Comparison of ENCODE assay signal across 8 cellular contexts in the genomic region with DNA sequence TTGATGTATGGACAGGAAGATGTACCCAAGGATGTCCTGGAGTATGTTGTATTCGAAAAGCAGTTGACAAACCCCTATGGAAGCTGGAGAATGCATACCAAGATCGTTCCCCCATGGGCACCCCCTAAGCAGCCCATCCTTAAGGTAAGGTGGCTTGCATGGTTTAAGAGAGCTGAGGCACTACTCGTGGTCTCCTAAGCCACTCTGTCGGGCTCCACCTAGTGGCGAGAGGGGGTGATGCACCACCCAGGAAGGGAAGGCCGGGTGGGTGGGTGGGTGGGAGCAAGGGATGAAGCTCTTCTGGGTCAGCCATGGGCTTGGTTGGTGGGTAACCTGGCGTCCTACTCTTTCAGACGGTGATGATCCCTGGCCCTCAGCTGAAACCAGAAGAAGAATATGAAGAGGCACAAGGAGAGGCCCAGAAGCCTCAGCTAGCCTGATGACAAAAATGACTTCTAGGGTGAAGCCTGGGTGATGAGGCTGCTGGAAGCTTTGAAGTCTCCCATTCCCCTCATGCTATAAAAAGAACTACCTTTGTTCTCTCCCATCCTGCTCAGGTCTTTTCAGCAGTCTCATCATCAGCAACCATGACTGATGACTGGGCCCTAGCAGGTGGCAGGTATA. TPM values are rescaled to one million over a fixed set of nuclear protein-coding genes. Genes with fewer than 3 reads are reported as not detected.
DNase-seq lines count a peak whose midpoint lies in the region; ATAC-seq and TF ChIP-seq lines count a peak whose summit lies in the region.

No MANE protein-coding gene starts in this region.

- peaks cover 12% of the 10 kb centered on the region for H3K36me3 ChIP-seq in right atrium auricular region

- peaks cover 28% of the 10 kb centered on the region for H3K36me3 Mint-ChIP-seq in activated naive CD8-positive, alpha-beta T cell treated with anti-CD3 and anti-CD28 coated beads, Interleukin-2, amount 50 U/mL, for 24 hours (ENCODE audit: low read depth)

- peak; percentile 81 for ATAC-seq in activated naive CD8-positive, alpha-beta T cell treated with anti-CD3 and anti-CD28 coated beads, Interleukin-2, amount 50 U/mL, for 24 hours
- ATAC-seq in GM18867 (IDR thresholded peaks at IDR 0.05; ENCODE audit: unreplicated experiment): no peak
- ATAC-seq in HG02970 (IDR thresholded peaks at IDR 0.05; ENCODE audit: low FRiP score, unreplicated experiment): no peak

- no peak overlapping the region for H3K27ac ChIP-seq in right atrium auricular region

- H3K27me3 Mint-ChIP-seq in activated naive CD8-positive, alpha-beta T cell treated with anti-CD3 and anti-CD28 coated beads, Interleukin-2, amount 50 U/mL, for 24 hours: no peaks in the 10 kb centered on the region

- peaks cover 0 to 4% of the 10 kb centered on the region in 2 donors for H3K4me1 ChIP-seq in right atrium auricular region

- H3K4me3 Mint-ChIP-seq in activated naive CD8-positive, alpha-beta T cell treated with anti-CD3 and anti-CD28 coated beads, Interleukin-2, amount 50 U/mL, for 24 hours: no peak overlapping the region

- no peak overlapping the region for H3K4me3 ChIP-seq in right atrium auricular region

- H3K4me1 Mint-ChIP-seq in activated naive CD8-positive, alpha-beta T cell treated with anti-CD3 and anti-CD28 coated beads, Interleukin-2, amount 50 U/mL, for 24 hours: peaks cover 7% of the 10 kb centered on the region

- peak; percentile 86 to 88 for TF ChIP-seq CTCF in right atrium auricular region (IDR thresholded peaks at IDR 0.05)

- DNase-seq in CMK (ENCODE audit: low read depth) (peak; percentile 27), HK-2 (ENCODE audit: unreplicated experiment) (peak; percentile 60), T follicular helper cell (ENCODE audit: low read depth) (peak; percentile 55), right atrium auricular region (ENCODE audit: low spot score) (peak; percentile 66)
- peak; percentile 76 for DNase-seq in activated naive CD8-positive, alpha-beta T cell treated with anti-CD3 and anti-CD28 coated beads, Interleukin-2, amount 50 U/mL, for 24 hours
- DNase-seq in stimulated activated CD4-positive, alpha-beta T cell treated with anti-CD3 and anti-CD28 coated beads, Interleukin-15, amount 100 ng/mL, for 1 hour (ENCODE audit: low read depth in 1 of 2, low spot score in 1 of 2): peak; percentile 43 to 65

- no peak overlapping the region for H3K27ac Mint-ChIP-seq in activated naive CD8-positive, alpha-beta T cell treated with anti-CD3 and anti-CD28 coated beads, Interleukin-2, amount 50 U/mL, for 24 hours

- no peaks in the 10 kb centered on the region for H3K9me3 Mint-ChIP-seq in activated naive CD8-positive, alpha-beta T cell treated with anti-CD3 and anti-CD28 coated beads, Interleukin-2, amount 50 U/mL, for 24 hours

- no peaks in the 10 kb centered on the region for H3K27me3 ChIP-seq in right atrium auricular region

- H3K9me3 ChIP-seq in right atrium auricular region: no peaks in the 10 kb centered on the region

RNA-seq across cellular contexts. Expression of a gene that starts 21.5 kb away (rescaled TPM):
- total RNA-seq in right atrium auricular region: not detected

RNA-seq across cellular contexts. Expression of a gene that starts 25.3 kb away (rescaled TPM):
- total RNA-seq in right atrium auricular region: 10 to 100 TPM; 23.0 to 26.9 TPM

RNA-seq across cellular contexts. Expression of a gene that starts 29.4 kb away (rescaled TPM):
- 10 to 100 TPM; 12.2 to 14.8 TPM for total RNA-seq in right atrium auricular region
